1 cellular context compared by ENCODE assay signal in the genomic region with DNA sequence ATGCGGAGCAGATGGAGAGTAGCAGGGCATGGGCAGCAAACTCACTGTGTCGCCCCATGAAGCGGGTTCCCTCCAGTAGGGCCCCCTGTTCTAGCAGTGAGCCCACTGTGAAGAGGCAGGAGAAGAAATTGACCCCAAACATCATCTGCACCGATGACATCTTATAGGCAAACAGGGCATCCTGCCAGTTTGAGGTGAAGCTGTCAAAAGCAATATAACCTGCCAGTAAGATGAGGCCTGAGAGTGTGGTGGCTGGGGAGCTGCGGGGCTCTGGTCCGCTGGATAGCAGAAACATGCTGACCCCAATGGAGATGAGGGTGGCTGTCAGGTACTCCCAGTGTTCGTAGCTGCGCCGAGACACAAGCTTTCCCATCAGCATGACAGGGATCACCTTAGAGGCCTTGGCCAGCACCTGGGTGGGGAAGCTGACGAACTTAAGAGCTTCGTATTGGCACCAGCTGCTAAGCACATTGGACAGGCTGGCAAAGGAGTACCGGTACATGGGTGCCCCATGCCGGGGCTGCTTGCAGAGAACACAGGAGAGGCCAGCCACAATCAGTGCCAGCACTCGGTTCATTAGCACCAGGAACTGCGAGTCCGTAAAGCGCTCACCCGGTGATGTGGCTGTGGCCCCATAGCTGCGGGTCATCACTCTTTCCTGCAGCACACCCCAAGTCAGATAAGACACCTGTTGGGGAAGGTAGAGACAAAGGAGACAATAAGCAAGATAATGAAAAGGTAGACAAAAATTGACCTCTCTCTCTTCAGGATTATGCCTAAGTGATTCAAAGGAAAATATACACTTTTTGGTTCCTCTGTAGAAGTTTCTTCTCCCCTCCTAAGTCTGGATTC.
TF ChIP-seq lines count a peak whose summit lies in the region.

No MANE protein-coding gene starts in this region.

TF ChIP-seq in SK-N-SH, 30 proteins besides CTCF, POLR2A, EP300 and RAD21 (continued from another document):
- TF ChIP-seq, protein P1, sequence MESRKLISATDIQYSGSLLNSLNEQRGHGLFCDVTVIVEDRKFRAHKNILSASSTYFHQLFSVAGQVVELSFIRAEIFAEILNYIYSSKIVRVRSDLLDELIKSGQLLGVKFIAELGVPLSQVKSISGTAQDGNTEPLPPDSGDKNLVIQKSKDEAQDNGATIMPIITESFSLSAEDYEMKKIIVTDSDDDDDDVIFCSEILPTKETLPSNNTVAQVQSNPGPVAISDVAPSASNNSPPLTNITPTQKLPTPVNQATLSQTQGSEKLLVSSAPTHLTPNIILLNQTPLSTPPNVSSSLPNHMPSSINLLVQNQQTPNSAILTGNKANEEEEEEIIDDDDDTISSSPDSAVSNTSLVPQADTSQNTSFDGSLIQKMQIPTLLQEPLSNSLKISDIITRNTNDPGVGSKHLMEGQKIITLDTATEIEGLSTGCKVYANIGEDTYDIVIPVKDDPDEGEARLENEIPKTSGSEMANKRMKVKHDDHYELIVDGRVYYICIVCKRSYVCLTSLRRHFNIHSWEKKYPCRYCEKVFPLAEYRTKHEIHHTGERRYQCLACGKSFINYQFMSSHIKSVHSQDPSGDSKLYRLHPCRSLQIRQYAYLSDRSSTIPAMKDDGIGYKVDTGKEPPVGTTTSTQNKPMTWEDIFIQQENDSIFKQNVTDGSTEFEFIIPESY (IDR thresholded peaks at IDR 0.05; ENCODE audit: borderline replicate concordance, low read depth): peak; percentile 47; the same call in 1 of the 2 replicates
- TF ChIP-seq GABPA (IDR thresholded peaks at IDR 0.05; ENCODE audit: low read depth) (no peak), FOXJ3 (CRISPR knock-in tag; IDR thresholded peaks at IDR 0.05) (no peak), SMC3 (IDR thresholded peaks at IDR 0.05; ENCODE audit: low read depth, low read length) (no peak), MEF2A (IDR thresholded peaks at IDR 0.05; ENCODE audit: borderline replicate concordance, low read depth) (no peak), CHD2 (IDR thresholded peaks at IDR 0.05; ENCODE audit: low read length, partially characterized antibody) (no peak), FOXM1 (IDR thresholded peaks at IDR 0.05; ENCODE audit: low read depth) (no peak), RFX5 (IDR thresholded peaks at IDR 0.05; ENCODE audit: low read length) (no peak)
- TF ChIP-seq, protein P2, sequence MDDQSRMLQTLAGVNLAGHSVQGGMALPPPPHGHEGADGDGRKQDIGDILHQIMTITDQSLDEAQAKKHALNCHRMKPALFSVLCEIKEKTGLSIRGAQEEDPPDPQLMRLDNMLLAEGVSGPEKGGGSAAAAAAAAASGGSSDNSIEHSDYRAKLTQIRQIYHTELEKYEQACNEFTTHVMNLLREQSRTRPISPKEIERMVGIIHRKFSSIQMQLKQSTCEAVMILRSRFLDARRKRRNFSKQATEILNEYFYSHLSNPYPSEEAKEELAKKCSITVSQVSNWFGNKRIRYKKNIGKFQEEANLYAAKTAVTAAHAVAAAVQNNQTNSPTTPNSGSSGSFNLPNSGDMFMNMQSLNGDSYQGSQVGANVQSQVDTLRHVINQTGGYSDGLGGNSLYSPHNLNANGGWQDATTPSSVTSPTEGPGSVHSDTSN (IDR thresholded peaks at IDR 0.05): peak; percentile 56
TF ChIP-seq in SK-N-SH: peak in this region for 2.
